8 cellular contexts compared by ENCODE assay signal in the genomic region with DNA sequence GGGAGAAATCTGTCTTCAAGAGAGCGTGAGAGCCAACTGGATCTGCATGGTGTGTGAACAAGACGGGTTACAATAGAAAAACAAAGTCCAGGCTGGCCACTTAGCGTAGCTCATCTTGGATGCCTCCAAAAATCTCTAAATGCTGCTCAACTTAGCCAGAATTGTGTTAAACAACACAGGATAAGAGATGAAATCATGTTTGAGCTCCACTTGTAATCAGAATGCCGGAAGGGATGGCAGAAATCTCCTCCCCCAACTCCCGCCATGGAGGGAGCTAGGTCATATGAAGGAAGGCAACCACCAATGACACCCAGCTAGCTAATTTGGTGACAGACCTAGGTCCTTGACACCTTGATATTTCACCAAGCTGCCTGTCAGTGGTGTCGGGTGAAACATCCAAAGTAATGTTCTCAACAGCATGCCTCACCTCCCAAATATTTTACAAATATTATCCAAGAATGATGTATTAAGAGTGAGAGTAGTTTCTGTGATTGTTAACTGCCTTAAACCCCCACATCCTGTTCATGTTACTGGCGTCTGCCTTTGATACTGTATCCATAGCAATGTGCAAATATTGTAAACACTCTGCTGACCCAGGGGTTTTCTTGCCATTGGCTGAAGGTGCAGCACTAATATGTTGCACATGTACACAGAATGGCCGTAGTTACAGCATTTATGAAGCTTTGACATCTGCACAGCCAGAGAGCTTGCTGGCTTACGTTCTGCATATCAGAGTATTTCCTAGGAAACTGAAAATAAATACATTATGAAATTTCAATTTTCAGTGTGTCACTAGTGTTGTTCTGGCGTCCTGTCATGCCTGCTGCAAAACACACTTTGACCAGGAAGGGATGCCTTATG. TPM values are rescaled to one million over a fixed set of nuclear protein-coding genes. Genes with fewer than 3 reads are reported as not detected.
DNase-seq lines count a peak whose midpoint lies in the region; ATAC-seq lines count a peak whose summit lies in the region.

No MANE protein-coding gene starts in this region.

- peaks cover 8% of the 10 kb centered on the region for H3K9me3 Mint-ChIP-seq in stimulated activated effector memory CD8-positive, alpha-beta T cell treated with anti-CD3 and anti-CD28 coated beads, Interleukin-12 subunit alpha, Interleukin-12 subunit beta, amount 100 ng/mL, for 72 hours

- no peaks in the 10 kb centered on the region for H3K36me3 Mint-ChIP-seq in stimulated activated effector memory CD8-positive, alpha-beta T cell treated with anti-CD3 and anti-CD28 coated beads, Interleukin-12 subunit alpha, Interleukin-12 subunit beta, amount 100 ng/mL, for 72 hours

- no peak overlapping the region for H3K27ac Mint-ChIP-seq in stimulated activated effector memory CD8-positive, alpha-beta T cell treated with anti-CD3 and anti-CD28 coated beads, Interleukin-12 subunit alpha, Interleukin-12 subunit beta, amount 100 ng/mL, for 72 hours

- peak; percentile 59 for DNase-seq in NCI-H748 (lab: John Stamatoyannopoulos, UW; ENCODE audit: unreplicated experiment)
- DNase-seq in NCI-H748 treated with DMSO at 0.1 percent for 48 hours (lab: John Stamatoyannopoulos, UW): no peak
- peak; percentile 17 for DNase-seq in LHCN-M2 (ENCODE audit: low read depth)
- peak; percentile 96 for DNase-seq in fibroblast of peridontal ligament (ENCODE audit: extremely low read depth)
- DNase-seq in stimulated activated effector memory CD8-positive, alpha-beta T cell treated with anti-CD3 and anti-CD28 coated beads, Interleukin-12 subunit alpha, Interleukin-12 subunit beta, amount 100 ng/mL, for 72 hours (ENCODE audit: low spot score in 2 of 2): no peak
- no peak for DNase-seq in SKM-1 treated with dmso at 0.1 percent for 144 hours (lab: John Stamatoyannopoulos, UW; ENCODE audit: unreplicated experiment)

- H3K4me1 Mint-ChIP-seq in stimulated activated effector memory CD8-positive, alpha-beta T cell treated with anti-CD3 and anti-CD28 coated beads, Interleukin-12 subunit alpha, Interleukin-12 subunit beta, amount 100 ng/mL, for 72 hours: peaks cover 6% of the 10 kb centered on the region

- H3K4me3 Mint-ChIP-seq in stimulated activated effector memory CD8-positive, alpha-beta T cell treated with anti-CD3 and anti-CD28 coated beads, Interleukin-12 subunit alpha, Interleukin-12 subunit beta, amount 100 ng/mL, for 72 hours: no peak overlapping the region

- ATAC-seq in stimulated activated effector memory CD8-positive, alpha-beta T cell treated with anti-CD3 and anti-CD28 coated beads, Interleukin-12 subunit alpha, Interleukin-12 subunit beta, amount 100 ng/mL, for 72 hours: peak; percentile 70
- ATAC-seq in HG03139 (IDR thresholded peaks at IDR 0.05; ENCODE audit: unreplicated experiment): no peak
- no peak for ATAC-seq in esophagus mucosa

RNA-seq across cellular contexts. Expression of gene TMEM254, which starts 25.8 kb away (rescaled TPM):
- total RNA-seq in LHCN-M2 (2014; rRNA removed) (9.1 and 11.7 TPM in 2 replicates), esophagus mucosa (46.8 TPM)
- polyA plus RNA-seq in LHCN-M2 (2012): 11.4 TPM

RNA-seq across cellular contexts. Expression of gene PLAC9, which starts 28.2 kb away (rescaled TPM):
- not detected in 2 replicates for total RNA-seq in LHCN-M2 (2014; rRNA removed)
- 0.80 TPM for polyA plus RNA-seq in LHCN-M2 (2012)
- total RNA-seq in esophagus mucosa: 5.0 TPM

Comparison
In these comparisons a context has a peak if more than half of its experiments do, and no peak if none do; other contexts are left out.
1. DNase-seq: peak in NCI-H748 (single experiment), LHCN-M2 (single experiment) and fibroblast of peridontal ligament (single experiment); none in NCI-H748 treated with DMSO at 0.1 percent for 48 hours (single experiment), stimulated activated effector memory CD8-positive, alpha-beta T cell treated with anti-CD3 and anti-CD28 coated beads, Interleukin-12 subunit alpha, Interleukin-12 subunit beta, amount 100 ng/mL, for 72 hours (0 of 2) and SKM-1 treated with dmso at 0.1 percent for 144 hours (single experiment).